Comparison of ENCODE assay signal across 1 cellular context in the genomic region with DNA sequence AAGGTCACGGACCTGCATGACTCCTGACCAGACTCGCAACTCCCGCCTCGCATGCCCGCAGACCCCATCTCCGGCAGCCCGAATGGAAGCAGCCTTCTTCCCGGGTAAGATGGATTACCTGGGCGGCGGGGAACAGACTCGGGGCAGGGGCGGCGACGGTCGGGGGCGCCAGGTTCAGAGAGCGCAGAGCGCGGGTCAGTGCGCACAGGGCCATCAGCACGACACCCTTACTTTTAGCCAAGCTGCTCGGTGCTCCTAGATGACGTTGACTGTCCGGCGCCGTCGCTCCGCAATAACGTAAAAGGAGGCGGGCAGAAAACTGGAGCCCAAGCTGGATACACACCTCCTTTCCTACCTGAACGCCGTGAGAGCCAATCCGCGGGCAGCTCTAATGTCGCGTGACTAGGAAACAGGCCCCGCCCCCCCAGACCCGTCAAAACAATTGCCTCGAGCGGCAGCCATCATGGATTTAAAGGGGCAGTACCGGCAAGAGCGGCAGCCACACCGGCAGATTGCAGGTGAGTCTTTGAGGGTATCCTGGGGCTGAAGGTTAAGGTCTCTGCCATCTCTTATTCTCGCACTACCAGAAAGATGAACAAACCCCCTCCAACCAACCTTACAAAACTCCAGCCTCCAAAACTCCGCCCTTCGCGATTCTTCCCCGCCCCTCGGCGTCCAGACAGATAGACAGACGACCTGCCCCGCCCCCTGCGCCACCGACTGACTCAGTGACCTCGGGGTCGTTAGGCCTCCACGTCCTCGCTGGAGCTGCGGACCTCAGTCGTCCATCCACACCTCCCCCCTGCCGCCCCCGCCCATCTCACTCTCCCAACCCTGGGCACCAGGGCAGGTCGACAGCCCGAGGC.
TF ChIP-seq lines count a peak whose summit lies in the region.

A gene (plus strand): TSS at position 464 of the 866 bp plus-strand sequence. CDS start 1,705 bp downstream, outside the sequence.
A gene (minus strand): TSS at position 267 of the 866 bp plus-strand sequence. CDS start 53 bp downstream, at position 214.

TF ChIP-seq in K562, 482 proteins besides CTCF, POLR2A, EP300 and RAD21 (continued from another document and continues in another):
- TF ChIP-seq, protein P1, sequence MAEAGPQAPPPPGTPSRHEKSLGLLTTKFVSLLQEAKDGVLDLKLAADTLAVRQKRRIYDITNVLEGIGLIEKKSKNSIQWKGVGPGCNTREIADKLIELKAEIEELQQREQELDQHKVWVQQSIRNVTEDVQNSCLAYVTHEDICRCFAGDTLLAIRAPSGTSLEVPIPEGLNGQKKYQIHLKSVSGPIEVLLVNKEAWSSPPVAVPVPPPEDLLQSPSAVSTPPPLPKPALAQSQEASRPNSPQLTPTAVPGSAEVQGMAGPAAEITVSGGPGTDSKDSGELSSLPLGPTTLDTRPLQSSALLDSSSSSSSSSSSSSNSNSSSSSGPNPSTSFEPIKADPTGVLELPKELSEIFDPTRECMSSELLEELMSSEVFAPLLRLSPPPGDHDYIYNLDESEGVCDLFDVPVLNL (CRISPR knock-in tag; IDR thresholded peaks at IDR 0.05; ENCODE audit: low read depth): no peak
- TF ChIP-seq TGIF2 (CRISPR knock-in tag; IDR thresholded peaks at IDR 0.05) (no peak), SP2 (IDR thresholded peaks at IDR 0.05; ENCODE audit: extremely low read depth, low read depth, low read length, poor library complexity, severe bottlenecking) (peak; percentile 26), SMARCC2 (IDR thresholded peaks at IDR 0.05; ENCODE audit: low read depth) (no peak), HDGF (IDR thresholded peaks at IDR 0.05) (no peak), BRF1 (IDR thresholded peaks at IDR 0.05; ENCODE audit: borderline replicate concordance, extremely low read depth, insufficient read length) (no peak), ZKSCAN8 (CRISPR knock-in tag; IDR thresholded peaks at IDR 0.05) (no peak), NFXL1 (CRISPR knock-in tag; IDR thresholded peaks at IDR 0.05) (no peak), ERF (CRISPR knock-in tag; IDR thresholded peaks at IDR 0.05) (no peak), ZNF12 (CRISPR knock-in tag; IDR thresholded peaks at IDR 0.05) (no peak), MEIS2 (IDR thresholded peaks at IDR 0.05; ENCODE audit: partially characterized antibody) (peak; percentile 66), HMG20A (CRISPR knock-in tag; conservative IDR thresholded peaks at IDR 0.05) (no peak), ZNF75A (CRISPR knock-in tag; IDR thresholded peaks at IDR 0.05) (no peak), GABPA (tag; conservative IDR thresholded peaks at IDR 0.05; ENCODE audit: low read depth) (no peak), NR1H2 (CRISPR knock-in tag; IDR thresholded peaks at IDR 0.05) (no peak; the same call in 1 of the 2 replicates), WHSC1 (IDR thresholded peaks at IDR 0.05; ENCODE audit: low read length) (no peak), ZNF124 (CRISPR knock-in tag; IDR thresholded peaks at IDR 0.05) (no peak), CHD4 (IDR thresholded peaks at IDR 0.05; ENCODE audit: insufficient read depth, insufficient replicate concordance, low read depth, low read length, poor library complexity, severe bottlenecking) (no peak), NCOA4 (IDR thresholded peaks at IDR 0.05; ENCODE audit: partially characterized antibody) (no peak), ZNF431 (CRISPR knock-in tag; IDR thresholded peaks at IDR 0.05) (no peak), KAT7 (CRISPR knock-in tag; IDR thresholded peaks at IDR 0.05; ENCODE audit: borderline replicate concordance) (peak; percentile 89; the same call in 1 of the 2 replicates), PTTG1 (tag; IDR thresholded peaks at IDR 0.05; ENCODE audit: low read depth) (no peak)
- TF ChIP-seq, protein P2, sequence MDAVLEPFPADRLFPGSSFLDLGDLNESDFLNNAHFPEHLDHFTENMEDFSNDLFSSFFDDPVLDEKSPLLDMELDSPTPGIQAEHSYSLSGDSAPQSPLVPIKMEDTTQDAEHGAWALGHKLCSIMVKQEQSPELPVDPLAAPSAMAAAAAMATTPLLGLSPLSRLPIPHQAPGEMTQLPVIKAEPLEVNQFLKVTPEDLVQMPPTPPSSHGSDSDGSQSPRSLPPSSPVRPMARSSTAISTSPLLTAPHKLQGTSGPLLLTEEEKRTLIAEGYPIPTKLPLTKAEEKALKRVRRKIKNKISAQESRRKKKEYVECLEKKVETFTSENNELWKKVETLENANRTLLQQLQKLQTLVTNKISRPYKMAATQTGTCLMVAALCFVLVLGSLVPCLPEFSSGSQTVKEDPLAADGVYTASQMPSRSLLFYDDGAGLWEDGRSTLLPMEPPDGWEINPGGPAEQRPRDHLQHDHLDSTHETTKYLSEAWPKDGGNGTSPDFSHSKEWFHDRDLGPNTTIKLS (IDR thresholded peaks at IDR 0.05; ENCODE audit: borderline replicate concordance, low read depth): no peak
- TF ChIP-seq, protein P3, sequence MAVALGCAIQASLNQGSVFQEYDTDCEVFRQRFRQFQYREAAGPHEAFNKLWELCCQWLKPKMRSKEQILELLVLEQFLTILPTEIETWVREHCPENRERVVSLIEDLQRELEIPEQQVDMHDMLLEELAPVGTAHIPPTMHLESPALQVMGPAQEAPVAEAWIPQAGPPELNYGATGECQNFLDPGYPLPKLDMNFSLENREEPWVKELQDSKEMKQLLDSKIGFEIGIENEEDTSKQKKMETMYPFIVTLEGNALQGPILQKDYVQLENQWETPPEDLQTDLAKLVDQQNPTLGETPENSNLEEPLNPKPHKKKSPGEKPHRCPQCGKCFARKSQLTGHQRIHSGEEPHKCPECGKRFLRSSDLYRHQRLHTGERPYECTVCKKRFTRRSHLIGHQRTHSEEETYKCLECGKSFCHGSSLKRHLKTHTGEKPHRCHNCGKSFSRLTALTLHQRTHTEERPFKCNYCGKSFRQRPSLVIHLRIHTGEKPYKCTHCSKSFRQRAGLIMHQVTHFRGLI (CRISPR knock-in tag; IDR thresholded peaks at IDR 0.05): no peak
- TF ChIP-seq, protein P4, sequence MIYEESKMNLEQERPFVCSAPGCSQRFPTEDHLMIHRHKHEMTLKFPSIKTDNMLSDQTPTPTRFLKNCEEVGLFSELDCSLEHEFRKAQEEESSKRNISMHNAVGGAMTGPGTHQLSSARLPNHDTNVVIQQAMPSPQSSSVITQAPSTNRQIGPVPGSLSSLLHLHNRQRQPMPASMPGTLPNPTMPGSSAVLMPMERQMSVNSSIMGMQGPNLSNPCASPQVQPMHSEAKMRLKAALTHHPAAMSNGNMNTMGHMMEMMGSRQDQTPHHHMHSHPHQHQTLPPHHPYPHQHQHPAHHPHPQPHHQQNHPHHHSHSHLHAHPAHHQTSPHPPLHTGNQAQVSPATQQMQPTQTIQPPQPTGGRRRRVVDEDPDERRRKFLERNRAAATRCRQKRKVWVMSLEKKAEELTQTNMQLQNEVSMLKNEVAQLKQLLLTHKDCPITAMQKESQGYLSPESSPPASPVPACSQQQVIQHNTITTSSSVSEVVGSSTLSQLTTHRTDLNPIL (CRISPR knock-in tag; IDR thresholded peaks at IDR 0.05): no peak
- TF ChIP-seq, protein P5, sequence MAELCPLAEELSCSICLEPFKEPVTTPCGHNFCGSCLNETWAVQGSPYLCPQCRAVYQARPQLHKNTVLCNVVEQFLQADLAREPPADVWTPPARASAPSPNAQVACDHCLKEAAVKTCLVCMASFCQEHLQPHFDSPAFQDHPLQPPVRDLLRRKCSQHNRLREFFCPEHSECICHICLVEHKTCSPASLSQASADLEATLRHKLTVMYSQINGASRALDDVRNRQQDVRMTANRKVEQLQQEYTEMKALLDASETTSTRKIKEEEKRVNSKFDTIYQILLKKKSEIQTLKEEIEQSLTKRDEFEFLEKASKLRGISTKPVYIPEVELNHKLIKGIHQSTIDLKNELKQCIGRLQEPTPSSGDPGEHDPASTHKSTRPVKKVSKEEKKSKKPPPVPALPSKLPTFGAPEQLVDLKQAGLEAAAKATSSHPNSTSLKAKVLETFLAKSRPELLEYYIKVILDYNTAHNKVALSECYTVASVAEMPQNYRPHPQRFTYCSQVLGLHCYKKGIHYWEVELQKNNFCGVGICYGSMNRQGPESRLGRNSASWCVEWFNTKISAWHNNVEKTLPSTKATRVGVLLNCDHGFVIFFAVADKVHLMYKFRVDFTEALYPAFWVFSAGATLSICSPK (IDR thresholded peaks at IDR 0.05; ENCODE audit: borderline replicate concordance): no peak
- TF ChIP-seq, protein P6, sequence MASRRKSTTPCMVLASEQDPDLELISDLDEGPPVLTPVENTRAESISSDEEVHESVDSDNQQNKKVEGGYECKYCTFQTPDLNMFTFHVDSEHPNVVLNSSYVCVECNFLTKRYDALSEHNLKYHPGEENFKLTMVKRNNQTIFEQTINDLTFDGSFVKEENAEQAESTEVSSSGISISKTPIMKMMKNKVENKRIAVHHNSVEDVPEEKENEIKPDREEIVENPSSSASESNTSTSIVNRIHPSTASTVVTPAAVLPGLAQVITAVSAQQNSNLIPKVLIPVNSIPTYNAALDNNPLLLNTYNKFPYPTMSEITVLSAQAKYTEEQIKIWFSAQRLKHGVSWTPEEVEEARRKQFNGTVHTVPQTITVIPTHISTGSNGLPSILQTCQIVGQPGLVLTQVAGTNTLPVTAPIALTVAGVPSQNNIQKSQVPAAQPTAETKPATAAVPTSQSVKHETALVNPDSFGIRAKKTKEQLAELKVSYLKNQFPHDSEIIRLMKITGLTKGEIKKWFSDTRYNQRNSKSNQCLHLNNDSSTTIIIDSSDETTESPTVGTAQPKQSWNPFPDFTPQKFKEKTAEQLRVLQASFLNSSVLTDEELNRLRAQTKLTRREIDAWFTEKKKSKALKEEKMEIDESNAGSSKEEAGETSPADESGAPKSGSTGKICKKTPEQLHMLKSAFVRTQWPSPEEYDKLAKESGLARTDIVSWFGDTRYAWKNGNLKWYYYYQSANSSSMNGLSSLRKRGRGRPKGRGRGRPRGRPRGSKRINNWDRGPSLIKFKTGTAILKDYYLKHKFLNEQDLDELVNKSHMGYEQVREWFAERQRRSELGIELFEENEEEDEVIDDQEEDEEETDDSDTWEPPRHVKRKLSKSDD (conservative IDR thresholded peaks at IDR 0.05; ENCODE audit: low read length): no peak; the same call in 1 of the 2 replicates
- TF ChIP-seq, protein P7, sequence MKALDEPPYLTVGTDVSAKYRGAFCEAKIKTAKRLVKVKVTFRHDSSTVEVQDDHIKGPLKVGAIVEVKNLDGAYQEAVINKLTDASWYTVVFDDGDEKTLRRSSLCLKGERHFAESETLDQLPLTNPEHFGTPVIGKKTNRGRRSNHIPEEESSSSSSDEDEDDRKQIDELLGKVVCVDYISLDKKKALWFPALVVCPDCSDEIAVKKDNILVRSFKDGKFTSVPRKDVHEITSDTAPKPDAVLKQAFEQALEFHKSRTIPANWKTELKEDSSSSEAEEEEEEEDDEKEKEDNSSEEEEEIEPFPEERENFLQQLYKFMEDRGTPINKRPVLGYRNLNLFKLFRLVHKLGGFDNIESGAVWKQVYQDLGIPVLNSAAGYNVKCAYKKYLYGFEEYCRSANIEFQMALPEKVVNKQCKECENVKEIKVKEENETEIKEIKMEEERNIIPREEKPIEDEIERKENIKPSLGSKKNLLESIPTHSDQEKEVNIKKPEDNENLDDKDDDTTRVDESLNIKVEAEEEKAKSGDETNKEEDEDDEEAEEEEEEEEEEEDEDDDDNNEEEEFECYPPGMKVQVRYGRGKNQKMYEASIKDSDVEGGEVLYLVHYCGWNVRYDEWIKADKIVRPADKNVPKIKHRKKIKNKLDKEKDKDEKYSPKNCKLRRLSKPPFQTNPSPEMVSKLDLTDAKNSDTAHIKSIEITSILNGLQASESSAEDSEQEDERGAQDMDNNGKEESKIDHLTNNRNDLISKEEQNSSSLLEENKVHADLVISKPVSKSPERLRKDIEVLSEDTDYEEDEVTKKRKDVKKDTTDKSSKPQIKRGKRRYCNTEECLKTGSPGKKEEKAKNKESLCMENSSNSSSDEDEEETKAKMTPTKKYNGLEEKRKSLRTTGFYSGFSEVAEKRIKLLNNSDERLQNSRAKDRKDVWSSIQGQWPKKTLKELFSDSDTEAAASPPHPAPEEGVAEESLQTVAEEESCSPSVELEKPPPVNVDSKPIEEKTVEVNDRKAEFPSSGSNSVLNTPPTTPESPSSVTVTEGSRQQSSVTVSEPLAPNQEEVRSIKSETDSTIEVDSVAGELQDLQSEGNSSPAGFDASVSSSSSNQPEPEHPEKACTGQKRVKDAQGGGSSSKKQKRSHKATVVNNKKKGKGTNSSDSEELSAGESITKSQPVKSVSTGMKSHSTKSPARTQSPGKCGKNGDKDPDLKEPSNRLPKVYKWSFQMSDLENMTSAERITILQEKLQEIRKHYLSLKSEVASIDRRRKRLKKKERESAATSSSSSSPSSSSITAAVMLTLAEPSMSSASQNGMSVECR (CRISPR knock-in tag; IDR thresholded peaks at IDR 0.05): peak; percentile 88
- TF ChIP-seq, protein P8, sequence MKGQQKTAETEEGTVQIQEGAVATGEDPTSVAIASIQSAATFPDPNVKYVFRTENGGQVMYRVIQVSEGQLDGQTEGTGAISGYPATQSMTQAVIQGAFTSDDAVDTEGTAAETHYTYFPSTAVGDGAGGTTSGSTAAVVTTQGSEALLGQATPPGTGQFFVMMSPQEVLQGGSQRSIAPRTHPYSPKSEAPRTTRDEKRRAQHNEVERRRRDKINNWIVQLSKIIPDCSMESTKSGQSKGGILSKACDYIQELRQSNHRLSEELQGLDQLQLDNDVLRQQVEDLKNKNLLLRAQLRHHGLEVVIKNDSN (CRISPR knock-in tag; IDR thresholded peaks at IDR 0.05): peak; percentile 83
- TF ChIP-seq, protein P9, sequence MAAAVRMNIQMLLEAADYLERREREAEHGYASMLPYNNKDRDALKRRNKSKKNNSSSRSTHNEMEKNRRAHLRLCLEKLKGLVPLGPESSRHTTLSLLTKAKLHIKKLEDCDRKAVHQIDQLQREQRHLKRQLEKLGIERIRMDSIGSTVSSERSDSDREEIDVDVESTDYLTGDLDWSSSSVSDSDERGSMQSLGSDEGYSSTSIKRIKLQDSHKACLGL (CRISPR knock-in tag; IDR thresholded peaks at IDR 0.05; ENCODE audit: borderline replicate concordance, poor library complexity, severe bottlenecking): no peak
- TF ChIP-seq, protein P10, sequence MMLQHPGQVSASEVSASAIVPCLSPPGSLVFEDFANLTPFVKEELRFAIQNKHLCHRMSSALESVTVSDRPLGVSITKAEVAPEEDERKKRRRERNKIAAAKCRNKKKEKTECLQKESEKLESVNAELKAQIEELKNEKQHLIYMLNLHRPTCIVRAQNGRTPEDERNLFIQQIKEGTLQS (IDR thresholded peaks at IDR 0.05): peak; percentile 39; the same call in 1 of the 2 replicates
- TF ChIP-seq, protein P10 (CRISPR knock-in tag; conservative IDR thresholded peaks at IDR 0.05): 0 out of 2 replicates have a peak, but pooled peaks have one; percentile 35
